Comparison of ENCODE assay signal across 3 cellular contexts in the genomic region with DNA sequence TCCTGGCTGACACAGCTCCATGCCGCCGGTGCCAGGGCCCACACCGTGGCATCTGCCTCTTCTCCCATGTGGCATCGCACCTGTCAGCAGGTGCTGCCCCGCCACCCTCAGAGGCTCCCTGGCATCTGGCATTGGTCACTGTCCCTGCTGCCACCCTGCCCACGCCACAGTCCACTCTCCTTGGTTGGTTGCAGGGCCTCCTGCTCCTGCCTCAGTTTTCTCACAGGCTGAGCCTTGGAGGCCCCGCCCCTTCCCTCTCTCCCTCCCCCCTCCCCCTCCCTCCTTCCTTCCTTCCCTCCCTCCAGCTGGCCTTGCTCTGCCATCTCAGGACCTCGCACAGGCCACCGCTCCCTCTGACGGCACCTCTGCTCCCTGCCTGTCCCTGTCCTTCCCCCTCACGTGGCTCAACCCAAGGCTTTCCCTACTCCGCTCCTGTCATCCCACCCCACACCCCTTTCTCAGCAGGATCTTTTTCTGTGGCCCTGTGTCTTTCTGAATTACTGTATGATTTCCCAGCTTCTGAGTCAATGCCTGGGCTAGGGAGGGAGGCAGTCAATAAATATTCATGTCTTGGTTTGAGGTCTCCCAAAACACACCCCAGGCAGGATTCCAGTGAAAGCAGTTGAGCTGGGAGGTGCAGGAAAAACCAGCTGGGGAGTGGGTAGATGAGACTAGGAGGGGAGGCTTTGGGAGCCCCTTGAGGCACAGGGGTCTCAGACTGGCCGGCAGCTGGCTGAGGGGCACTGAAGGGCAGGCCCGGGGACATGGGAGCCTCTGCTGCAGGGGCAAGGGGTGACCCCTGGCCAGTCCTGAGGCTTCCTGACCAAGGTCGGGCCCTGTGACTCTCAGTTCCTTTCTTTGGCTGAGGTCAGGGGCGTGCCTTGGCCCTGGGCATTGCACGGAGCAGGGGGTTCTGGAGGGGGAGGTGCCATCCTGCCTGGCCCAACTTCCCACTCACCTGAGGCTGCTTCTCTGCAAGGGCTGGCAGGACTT.
TF ChIP-seq lines count a peak whose summit lies in the region.

No MANE protein-coding gene starts in this region.

TF ChIP-seq in GM12891, 5 proteins besides CTCF, POLR2A, EP300 and RAD21:
- TF ChIP-seq POU2F2 (IDR thresholded peaks at IDR 0.05; ENCODE audit: low read depth, low read length): no peak
- TF ChIP-seq TAF1 (IDR thresholded peaks at IDR 0.05; ENCODE audit: low read depth, low read length): no peak
- TF ChIP-seq PAX5 (IDR thresholded peaks at IDR 0.05; ENCODE audit: insufficient read depth, low read length, severe bottlenecking): no peak
- no peak for TF ChIP-seq POLR2AphosphoS5 (IDR thresholded peaks at IDR 0.05; ENCODE audit: low read depth, low read length)
- peak; percentile 13; the same call in 1 of the 2 replicates for TF ChIP-seq SPI1 (IDR thresholded peaks at IDR 0.05; ENCODE audit: low read depth, low read length)

TF ChIP-seq in GM12878, 131 proteins besides CTCF, POLR2A, EP300 and RAD21:
- TF ChIP-seq IKZF2 (IDR thresholded peaks at IDR 0.05) (no peak), NR2C2 (IDR thresholded peaks at IDR 0.05; ENCODE audit: borderline replicate concordance, control insufficient read depth, insufficient read length, low read depth) (no peak), ASH2L (IDR thresholded peaks at IDR 0.05; ENCODE audit: borderline replicate concordance, low read depth) (no peak), NR2F1 (conservative IDR thresholded peaks at IDR 0.05) (peak; percentile 30; the same call in 1 of the 2 replicates), SPI1 (IDR thresholded peaks at IDR 0.05; ENCODE audit: borderline replicate concordance, insufficient read depth, low read depth, low read length) (peak; percentile 31; the same call in 1 of the 2 replicates), BACH1 (IDR thresholded peaks at IDR 0.05; ENCODE audit: borderline replicate concordance) (no peak), ZBED1 (IDR thresholded peaks at IDR 0.05; ENCODE audit: borderline replicate concordance) (no peak), BCL3 (IDR thresholded peaks at IDR 0.05; ENCODE audit: borderline replicate concordance, insufficient read depth, low read depth, low read length, poor library complexity, severe bottlenecking) (no peak)

TF ChIP-seq in HepG2, 621 proteins besides CTCF, POLR2A, EP300 and RAD21:
- no peak for TF ChIP-seq IRX3 (CRISPR knock-in tag; IDR thresholded peaks at IDR 0.05; ENCODE audit: borderline replicate concordance, low read depth)
- 0 out of 2 replicates have a peak, but pooled peaks have one; percentile 15 for TF ChIP-seq PCBP1 (IDR thresholded peaks at IDR 0.05; ENCODE audit: borderline replicate concordance, low read depth, low read length)
- TF ChIP-seq PTBP1 (IDR thresholded peaks at IDR 0.05; ENCODE audit: low read depth, low read length, poor library complexity, severe bottlenecking): no peak
- no peak for TF ChIP-seq ZSCAN20 (CRISPR knock-in tag; IDR thresholded peaks at IDR 0.05; ENCODE audit: borderline replicate concordance)
TF ChIP-seq in HepG2: peak in this region for 1.
